ENCODE assay signal across 7 cellular contexts in genomic region chr15:45458746-45459403, GRCh38.
DNase-seq lines count a peak whose midpoint lies in the region; ATAC-seq and TF ChIP-seq lines count a peak whose summit lies in the region.

No MANE protein-coding gene starts in this region.

- H3K27me3 ChIP-seq in left lung = peaks cover 0 to 3% of the 10 kb centered on the region in 2 donors

- peak; percentile 65 for ATAC-seq in left lung
- ATAC-seq in GM21367 (IDR thresholded peaks at IDR 0.05; ENCODE audit: unreplicated experiment) = no peak

- peak; percentile 69 for TF ChIP-seq CTCF in GM13976 (IDR thresholded peaks at IDR 0.05; ENCODE audit: borderline replicate concordance, control extremely low read depth, extremely low read depth, insufficient read depth, missing control alignments)
- peak; percentile 82 to 93 for TF ChIP-seq CTCF in left lung (IDR thresholded peaks at IDR 0.05)

- no peak overlapping the region for H3K27ac ChIP-seq in left lung

- peaks cover 6 to 51% of the 10 kb centered on the region in 2 donors for H3K4me1 ChIP-seq in left lung

- intact Hi-C loops in left lung (cut with DNase I) = loop anchor here in 1 of 2 donors (5.0 kb wide), 1 partner anchor 153 kb away; no protein-coding TSS in a partner anchor

- DNase-seq in GM13976 (ENCODE audit: low spot score) (peak; percentile 71), NCI-H2081 treated with DMSO at 0.1 percent for 48 hours (lab: John Stamatoyannopoulos, UW) (peak; percentile 5), cerebellum (ENCODE audit: low spot score) (peak; percentile 69), left lung (peak in 1 of 2 donors; percentile 63)
- DNase-seq in activated CD4-positive, CD25-positive, alpha-beta regulatory T cell treated with anti-CD3 and anti-CD28 coated beads, Interleukin-2, amount 50 U/mL, for 16 hours (ENCODE audit: low read depth, low spot score) = peak; percentile 70
- peak; percentile 86 for DNase-seq in stimulated activated CD4-positive, alpha-beta T cell treated with anti-CD3 and anti-CD28 coated beads, Interleukin-2, amount 100 ng/mL, for 48 hours

- in situ Hi-C loops in GM13976 (cut with MboI; ENCODE audit: low sequenced_read_pairs, unreplicated experiment) = loop anchor here (10.0 kb wide), 1 partner anchor 156 kb away; no protein-coding TSS in a partner anchor

- H3K4me3 ChIP-seq in left lung = peak overlapping the region; percentile 32 to 39

- H3K36me3 ChIP-seq in left lung = no peaks in the 10 kb centered on the region

- H3K9me3 ChIP-seq in left lung = no peaks in the 10 kb centered on the region
